In the genomic region with DNA sequence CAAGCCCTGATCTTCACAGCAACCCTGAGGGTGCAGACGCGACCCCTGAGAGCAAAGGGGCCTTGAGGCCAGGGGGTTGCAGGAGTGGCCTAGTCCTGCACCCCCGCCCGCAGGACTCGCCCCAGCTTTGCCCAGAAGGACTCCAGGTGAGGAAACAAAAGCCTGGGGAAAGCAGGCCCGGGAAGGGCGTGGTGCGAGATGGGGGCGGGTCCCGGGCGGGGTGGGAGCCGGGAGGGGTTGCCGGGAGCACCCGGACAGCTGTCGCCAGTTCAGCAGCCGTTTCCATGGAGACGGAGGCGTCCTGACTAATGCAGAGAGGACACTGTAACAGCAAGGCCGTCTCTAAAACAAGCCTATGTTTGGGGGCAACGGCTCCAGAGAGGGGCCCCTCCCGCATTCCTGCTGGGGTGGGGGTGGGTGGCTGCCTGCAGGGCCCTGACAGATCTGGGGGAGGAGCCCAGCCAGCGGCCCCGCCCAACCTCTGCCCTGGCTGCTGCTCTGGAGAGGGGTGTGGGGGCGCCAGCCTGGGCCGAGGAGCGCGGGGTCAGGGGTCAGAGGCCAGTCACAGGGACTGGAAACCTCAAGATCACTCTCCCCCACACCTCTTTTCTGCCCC, we compare ENCODE assay signal across 8 cellular contexts. TPM values are rescaled to one million over a fixed set of nuclear protein-coding genes. Genes with fewer than 3 reads are reported as not detected.
DNase-seq lines count a peak whose midpoint lies in the region; ATAC-seq, FAIRE-seq and TF ChIP-seq lines count a peak whose summit lies in the region.

No MANE protein-coding gene starts in this region.

- DNase-seq in EH (ENCODE audit: low read depth) (peak; percentile 91), NCI-H2171 (lab: John Stamatoyannopoulos, UW) (peak; percentile 97), bronchial epithelial cell (ENCODE audit: low read depth) (peak; percentile 89), islet precursor cell (peak; percentile 94), suprapubic skin (ENCODE audit: low spot score in 2 of 2) (peak in 1 of 2 donors; percentile 94), germinal center (ENCODE audit: low spot score) (no peak), activated gamma-delta T cell treated with Interleukin-2 at 50 U/mL for 16 hours (no peak)

- FAIRE-seq in bronchial epithelial cell (lab: Jason Lieb, UNC) = no peak

- 18% methylated on average over 9 of the region's 27 CpGs for WGBS in suprapubic skin

- peaks cover 92% of the 10 kb centered on the region for H3K4me1 ChIP-seq in suprapubic skin

- H3K27me3 ChIP-seq in bronchial epithelial cell (ENCODE audit: control insufficient read depth, insufficient read depth, low read length) = peaks cover 11% of the 10 kb centered on the region
- H3K27me3 ChIP-seq in suprapubic skin = no peaks in the 10 kb centered on the region

- H3K36me3 ChIP-seq in bronchial epithelial cell (ENCODE audit: control insufficient read depth, insufficient read depth, low read length) (no peaks in the 10 kb centered on the region), suprapubic skin (no peaks in the 10 kb centered on the region)

- TF ChIP-seq CTCF in bronchial epithelial cell (IDR thresholded peaks at IDR 0.05; ENCODE audit: insufficient read depth, low read length, severe bottlenecking) (no peak), suprapubic skin (IDR thresholded peaks at IDR 0.05) (no peak)

- no peak for TF ChIP-seq POLR2A in suprapubic skin (IDR thresholded peaks at IDR 0.05)

- H3K4me3 ChIP-seq in bronchial epithelial cell (ENCODE audit: low read depth, low read length) (no peak overlapping the region), suprapubic skin (peak overlapping the region; percentile 8)

- peak overlapping the region; percentile 85 for H3K27ac ChIP-seq in suprapubic skin

- no peak for TF ChIP-seq EP300 in suprapubic skin (IDR thresholded peaks at IDR 0.05)

- no peak for ATAC-seq in HG03442 (IDR thresholded peaks at IDR 0.05; ENCODE audit: unreplicated experiment)

- no peaks in the 10 kb centered on the region for H3K9me3 ChIP-seq in suprapubic skin

RNA-seq across cellular contexts. Expression of a gene that starts 3.0 kb away (rescaled TPM):
- 0.13 TPM in 1 of 2 replicates, not detected in the other for total RNA-seq in bronchial epithelial cell
- total RNA-seq in suprapubic skin = 100 to 1,000 TPM in 3 of 4 donors, 10 to 100 TPM in 1; 47.6 to 182 (median 121) TPM

RNA-seq across cellular contexts. Expression of a gene that starts 20.0 kb away (rescaled TPM):
- total RNA-seq in bronchial epithelial cell (1.8 and 4.1 TPM in 2 replicates), suprapubic skin (10 to 100 TPM; 14.0 to 31.0 (median 23.8) TPM)

RNA-seq across cellular contexts. Expression of a gene that starts 34.7 kb away (rescaled TPM):
- 2.1 and 2.3 TPM in 2 replicates for total RNA-seq in bronchial epithelial cell
- 100 to 1,000 TPM in 1 of 4 donors, 10 to 100 TPM in 3; 45.6 to 164 (median 69.1) TPM for total RNA-seq in suprapubic skin

Comparison
In these comparisons a context has a peak if more than half of its experiments do, and no peak if none do; other contexts are left out.
1. DNase-seq: peak in EH (single experiment), NCI-H2171 (single experiment), bronchial epithelial cell (single experiment) and islet precursor cell (single experiment); none in germinal center (single experiment) and activated gamma-delta T cell treated with Interleukin-2 at 50 U/mL for 16 hours (single experiment).
2. RNA of a gene that starts 3.0 kb away (total RNA-seq): 47.6 to 182 TPM in suprapubic skin; 0.13 TPM in bronchial epithelial cell; every median in the first group is over 10 times any median in the second.
3. RNA of a gene that starts 34.7 kb away (total RNA-seq): 45.6 to 164 TPM in suprapubic skin; 2.1 to 2.3 TPM in bronchial epithelial cell; every median in the first group is over 10 times any median in the second.